1 cellular context compared by ENCODE assay signal in the genomic region with DNA sequence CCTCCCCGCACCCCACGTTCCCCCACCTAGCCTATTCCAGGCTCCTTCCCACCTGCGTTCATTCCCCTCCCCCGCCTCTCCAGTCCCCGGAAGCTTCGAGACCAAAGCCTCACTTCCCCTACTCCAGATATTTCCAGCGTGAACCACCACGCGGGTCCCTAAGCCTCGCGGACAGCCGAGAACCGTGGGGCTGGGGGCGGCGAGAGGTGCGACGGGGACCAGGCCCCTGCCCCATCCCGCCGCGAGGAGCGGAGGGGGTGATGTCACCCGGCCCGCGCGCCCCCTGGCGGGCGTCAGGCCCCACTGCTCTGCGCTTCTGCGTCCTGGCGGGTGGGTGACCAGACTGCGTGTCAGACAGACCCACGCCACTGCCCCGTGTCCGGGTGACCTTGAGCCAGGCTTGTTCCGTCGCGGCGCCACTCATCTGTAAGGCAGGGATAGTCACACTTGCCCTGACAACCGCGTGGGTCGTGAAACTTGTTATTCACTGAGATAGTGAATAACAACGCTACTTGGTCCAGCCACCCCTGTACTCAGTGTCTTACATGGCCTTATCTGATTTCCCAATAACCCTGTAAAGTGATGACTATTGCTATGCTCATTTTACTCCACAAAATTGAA.
TF ChIP-seq lines count a peak whose summit lies in the region.

No MANE protein-coding gene starts in this region.

TF ChIP-seq in K562, 482 proteins besides CTCF, POLR2A, EP300 and RAD21 (continued from another document and continues in another):
- TF ChIP-seq, protein P1, sequence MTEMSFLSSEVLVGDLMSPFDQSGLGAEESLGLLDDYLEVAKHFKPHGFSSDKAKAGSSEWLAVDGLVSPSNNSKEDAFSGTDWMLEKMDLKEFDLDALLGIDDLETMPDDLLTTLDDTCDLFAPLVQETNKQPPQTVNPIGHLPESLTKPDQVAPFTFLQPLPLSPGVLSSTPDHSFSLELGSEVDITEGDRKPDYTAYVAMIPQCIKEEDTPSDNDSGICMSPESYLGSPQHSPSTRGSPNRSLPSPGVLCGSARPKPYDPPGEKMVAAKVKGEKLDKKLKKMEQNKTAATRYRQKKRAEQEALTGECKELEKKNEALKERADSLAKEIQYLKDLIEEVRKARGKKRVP (CRISPR knock-in tag; IDR thresholded peaks at IDR 0.05) = peak; percentile 55; the same call in 1 of the 2 replicates
- TF ChIP-seq EZH2 (IDR thresholded peaks at IDR 0.05; ENCODE audit: borderline replicate concordance, low read depth, low read length) (no peak), PPARD (CRISPR knock-in tag; IDR thresholded peaks at IDR 0.05) (no peak), ZNF212 (CRISPR knock-in tag; IDR thresholded peaks at IDR 0.05) (no peak), PRPF4 (IDR thresholded peaks at IDR 0.05; ENCODE audit: insufficient read depth, low read depth, low read length, poor library complexity, severe bottlenecking) (no peak), HDGF (IDR thresholded peaks at IDR 0.05) (no peak), HSF4 (CRISPR knock-in tag; IDR thresholded peaks at IDR 0.05; ENCODE audit: borderline replicate concordance) (no peak), ZNF785 (CRISPR knock-in tag; IDR thresholded peaks at IDR 0.05) (no peak), KDM2B (CRISPR knock-in tag; IDR thresholded peaks at IDR 0.05) (peak; percentile 81; the same call in 1 of the 2 replicates), TOE1 (IDR thresholded peaks at IDR 0.05; ENCODE audit: borderline replicate concordance) (peak; percentile 80), TOE1 (CRISPR knock-in tag; IDR thresholded peaks at IDR 0.05; ENCODE audit: borderline replicate concordance, low read depth) (no peak), MAFK (IDR thresholded peaks at IDR 0.05; ENCODE audit: low read length) (no peak), WHSC1 (IDR thresholded peaks at IDR 0.05; ENCODE audit: low read length) (no peak), SMAD2 (IDR thresholded peaks at IDR 0.05; ENCODE audit: low read depth, low read length) (no peak), ERF (CRISPR knock-in tag; IDR thresholded peaks at IDR 0.05) (peak; percentile 89), TAF9B (IDR thresholded peaks at IDR 0.05; ENCODE audit: partially characterized antibody) (no peak), POLR2AphosphoS2 (IDR thresholded peaks at IDR 0.05; ENCODE audit: low read length) (0 out of 2 replicates have a peak, but pooled peaks have one; percentile 58), ZSCAN29 (IDR thresholded peaks at IDR 0.05) (0 out of 2 replicates have a peak, but pooled peaks have one; percentile 17), BACH1 (tag; IDR thresholded peaks at IDR 0.05) (peak; percentile 37; the same call in 1 of the 2 replicates), PRMT5 (CRISPR knock-in tag; IDR thresholded peaks at IDR 0.05) (no peak), BRD4 (IDR thresholded peaks at IDR 0.05) (no peak), PHF8 (IDR thresholded peaks at IDR 0.05; ENCODE audit: borderline replicate concordance, low read length) (peak; percentile 70; the same call in 1 of the 2 replicates), ZBTB17 (CRISPR knock-in tag; IDR thresholded peaks at IDR 0.05) (peak; percentile 69), ESRRB (CRISPR knock-in tag; IDR thresholded peaks at IDR 0.05; ENCODE audit: borderline replicate concordance) (peak; percentile 37; the same call in 1 of the 2 replicates), ZC3H4 (CRISPR knock-in tag; IDR thresholded peaks at IDR 0.05; ENCODE audit: borderline replicate concordance) (no peak), ZMIZ1 (IDR thresholded peaks at IDR 0.05; ENCODE audit: low read depth in 2 of 2, low read length in 2 of 2) (no peak), NCOA4 (IDR thresholded peaks at IDR 0.05; ENCODE audit: partially characterized antibody) (no peak), ZBTB40 (IDR thresholded peaks at IDR 0.05) (0 out of 2 replicates have a peak, but pooled peaks have one; percentile 20), ZBTB40 (CRISPR knock-in tag; IDR thresholded peaks at IDR 0.05) (0 out of 2 replicates have a peak, but pooled peaks have one; percentile 11), HNRNPL (IDR thresholded peaks at IDR 0.05; ENCODE audit: low read depth, low read length) (no peak), NFXL1 (CRISPR knock-in tag; IDR thresholded peaks at IDR 0.05) (no peak), JUND (IDR thresholded peaks at IDR 0.05; ENCODE audit: borderline replicate concordance, low read depth, low read length) (peak; percentile 99), JUND (tag; IDR thresholded peaks at IDR 0.05; ENCODE audit: borderline replicate concordance, low read depth, low read length) (peak; percentile 99), MECOM (CRISPR knock-in tag; IDR thresholded peaks at IDR 0.05) (no peak), GATAD2A (IDR thresholded peaks at IDR 0.05) (peak; percentile 97), NFIX (CRISPR knock-in tag; IDR thresholded peaks at IDR 0.05; ENCODE audit: low read depth) (no peak), TEAD1 (CRISPR knock-in tag; IDR thresholded peaks at IDR 0.05) (peak in 1 of 2 experiments; percentile 7; a peak in 1 of 4 replicates), POLR2B (IDR thresholded peaks at IDR 0.05; ENCODE audit: low read depth, partially characterized antibody) (peak; percentile 85), ZHX1 (conservative IDR thresholded peaks at IDR 0.05; ENCODE audit: low read length) (peak; percentile 70; the same call in 1 of the 2 replicates), TARDBP (IDR thresholded peaks at IDR 0.05) (peak; percentile 95)
- TF ChIP-seq, protein P2, sequence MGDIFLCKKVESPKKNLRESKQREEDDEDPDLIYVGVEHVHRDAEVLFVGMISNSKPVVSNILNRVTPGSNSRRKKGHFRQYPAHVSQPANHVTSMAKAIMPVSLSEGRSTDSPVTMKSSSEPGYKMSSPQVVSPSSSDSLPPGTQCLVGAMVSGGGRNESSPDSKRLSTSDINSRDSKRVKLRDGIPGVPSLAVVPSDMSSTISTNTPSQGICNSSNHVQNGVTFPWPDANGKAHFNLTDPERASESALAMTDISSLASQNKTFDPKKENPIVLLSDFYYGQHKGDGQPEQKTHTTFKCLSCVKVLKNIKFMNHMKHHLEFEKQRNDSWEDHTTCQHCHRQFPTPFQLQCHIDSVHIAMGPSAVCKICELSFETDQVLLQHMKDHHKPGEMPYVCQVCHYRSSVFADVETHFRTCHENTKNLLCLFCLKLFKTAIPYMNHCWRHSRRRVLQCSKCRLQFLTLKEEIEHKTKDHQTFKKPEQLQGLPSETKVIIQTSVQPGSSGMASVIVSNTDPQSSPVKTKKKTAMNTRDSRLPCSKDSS (IDR thresholded peaks at IDR 0.05; ENCODE audit: low read depth, partially characterized antibody) = no peak
- TF ChIP-seq, protein P3, sequence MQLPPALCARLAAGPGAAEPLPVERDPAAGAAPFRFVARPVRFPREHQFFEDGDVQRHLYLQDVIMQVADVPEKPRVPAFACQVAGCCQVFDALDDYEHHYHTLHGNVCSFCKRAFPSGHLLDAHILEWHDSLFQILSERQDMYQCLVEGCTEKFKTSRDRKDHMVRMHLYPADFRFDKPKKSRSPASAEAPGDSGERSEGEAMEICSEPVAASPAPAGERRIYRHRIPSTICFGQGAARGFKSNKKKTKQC (CRISPR knock-in tag; IDR thresholded peaks at IDR 0.05) = 0 out of 2 replicates have a peak, but pooled peaks have one; percentile 79
- TF ChIP-seq, protein P4, sequence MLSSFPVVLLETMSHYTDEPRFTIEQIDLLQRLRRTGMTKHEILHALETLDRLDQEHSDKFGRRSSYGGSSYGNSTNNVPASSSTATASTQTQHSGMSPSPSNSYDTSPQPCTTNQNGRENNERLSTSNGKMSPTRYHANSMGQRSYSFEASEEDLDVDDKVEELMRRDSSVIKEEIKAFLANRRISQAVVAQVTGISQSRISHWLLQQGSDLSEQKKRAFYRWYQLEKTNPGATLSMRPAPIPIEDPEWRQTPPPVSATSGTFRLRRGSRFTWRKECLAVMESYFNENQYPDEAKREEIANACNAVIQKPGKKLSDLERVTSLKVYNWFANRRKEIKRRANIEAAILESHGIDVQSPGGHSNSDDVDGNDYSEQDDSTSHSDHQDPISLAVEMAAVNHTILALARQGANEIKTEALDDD (IDR thresholded peaks at IDR 0.05) = no peak
